Comparison of ENCODE assay signal across 1 cellular context in genomic region chr20:31560094-31560899, GRCh38.
TF ChIP-seq lines count a peak whose summit lies in the region.

No MANE protein-coding gene starts in this region.

TF ChIP-seq in WTC11, 78 proteins besides CTCF, POLR2A, EP300 and RAD21 (continued from another document):
- TF ChIP-seq, protein P1, sequence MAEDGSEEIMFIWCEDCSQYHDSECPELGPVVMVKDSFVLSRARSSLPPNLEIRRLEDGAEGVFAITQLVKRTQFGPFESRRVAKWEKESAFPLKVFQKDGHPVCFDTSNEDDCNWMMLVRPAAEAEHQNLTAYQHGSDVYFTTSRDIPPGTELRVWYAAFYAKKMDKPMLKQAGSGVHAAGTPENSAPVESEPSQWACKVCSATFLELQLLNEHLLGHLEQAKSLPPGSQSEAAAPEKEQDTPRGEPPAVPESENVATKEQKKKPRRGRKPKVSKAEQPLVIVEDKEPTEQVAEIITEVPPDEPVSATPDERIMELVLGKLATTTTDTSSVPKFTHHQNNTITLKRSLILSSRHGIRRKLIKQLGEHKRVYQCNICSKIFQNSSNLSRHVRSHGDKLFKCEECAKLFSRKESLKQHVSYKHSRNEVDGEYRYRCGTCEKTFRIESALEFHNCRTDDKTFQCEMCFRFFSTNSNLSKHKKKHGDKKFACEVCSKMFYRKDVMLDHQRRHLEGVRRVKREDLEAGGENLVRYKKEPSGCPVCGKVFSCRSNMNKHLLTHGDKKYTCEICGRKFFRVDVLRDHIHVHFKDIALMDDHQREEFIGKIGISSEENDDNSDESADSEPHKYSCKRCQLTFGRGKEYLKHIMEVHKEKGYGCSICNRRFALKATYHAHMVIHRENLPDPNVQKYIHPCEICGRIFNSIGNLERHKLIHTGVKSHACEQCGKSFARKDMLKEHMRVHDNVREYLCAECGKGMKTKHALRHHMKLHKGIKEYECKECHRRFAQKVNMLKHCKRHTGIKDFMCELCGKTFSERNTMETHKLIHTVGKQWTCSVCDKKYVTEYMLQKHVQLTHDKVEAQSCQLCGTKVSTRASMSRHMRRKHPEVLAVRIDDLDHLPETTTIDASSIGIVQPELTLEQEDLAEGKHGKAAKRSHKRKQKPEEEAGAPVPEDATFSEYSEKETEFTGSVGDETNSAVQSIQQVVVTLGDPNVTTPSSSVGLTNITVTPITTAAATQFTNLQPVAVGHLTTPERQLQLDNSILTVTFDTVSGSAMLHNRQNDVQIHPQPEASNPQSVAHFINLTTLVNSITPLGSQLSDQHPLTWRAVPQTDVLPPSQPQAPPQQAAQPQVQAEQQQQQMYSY (CRISPR knock-in tag; IDR thresholded peaks at IDR 0.05), result no peak
- TF ChIP-seq TEAD4 (CRISPR knock-in tag; IDR thresholded peaks at IDR 0.05), result no peak
- no peak for TF ChIP-seq ZNF423 (CRISPR knock-in tag; IDR thresholded peaks at IDR 0.05)
- peak; percentile 97 for TF ChIP-seq NFE2L1 (CRISPR knock-in tag; IDR thresholded peaks at IDR 0.05)
- TF ChIP-seq GABPB1 (CRISPR knock-in tag; IDR thresholded peaks at IDR 0.05), result peak; percentile 55; the same call in 1 of the 2 replicates
- TF ChIP-seq ZNF219 (CRISPR knock-in tag; IDR thresholded peaks at IDR 0.05; ENCODE audit: borderline replicate concordance), result no peak
- no peak for TF ChIP-seq ZNF396 (CRISPR knock-in tag; IDR thresholded peaks at IDR 0.05; ENCODE audit: borderline replicate concordance)
- TF ChIP-seq, protein P2, sequence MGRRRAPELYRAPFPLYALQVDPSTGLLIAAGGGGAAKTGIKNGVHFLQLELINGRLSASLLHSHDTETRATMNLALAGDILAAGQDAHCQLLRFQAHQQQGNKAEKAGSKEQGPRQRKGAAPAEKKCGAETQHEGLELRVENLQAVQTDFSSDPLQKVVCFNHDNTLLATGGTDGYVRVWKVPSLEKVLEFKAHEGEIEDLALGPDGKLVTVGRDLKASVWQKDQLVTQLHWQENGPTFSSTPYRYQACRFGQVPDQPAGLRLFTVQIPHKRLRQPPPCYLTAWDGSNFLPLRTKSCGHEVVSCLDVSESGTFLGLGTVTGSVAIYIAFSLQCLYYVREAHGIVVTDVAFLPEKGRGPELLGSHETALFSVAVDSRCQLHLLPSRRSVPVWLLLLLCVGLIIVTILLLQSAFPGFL (CRISPR knock-in tag; IDR thresholded peaks at IDR 0.05; ENCODE audit: borderline replicate concordance), result 0 out of 2 replicates have a peak, but pooled peaks have one; percentile 46
TF ChIP-seq in WTC11: peak in this region for 3.
